ENCODE assay signal across 17 cellular contexts in the genomic region with DNA sequence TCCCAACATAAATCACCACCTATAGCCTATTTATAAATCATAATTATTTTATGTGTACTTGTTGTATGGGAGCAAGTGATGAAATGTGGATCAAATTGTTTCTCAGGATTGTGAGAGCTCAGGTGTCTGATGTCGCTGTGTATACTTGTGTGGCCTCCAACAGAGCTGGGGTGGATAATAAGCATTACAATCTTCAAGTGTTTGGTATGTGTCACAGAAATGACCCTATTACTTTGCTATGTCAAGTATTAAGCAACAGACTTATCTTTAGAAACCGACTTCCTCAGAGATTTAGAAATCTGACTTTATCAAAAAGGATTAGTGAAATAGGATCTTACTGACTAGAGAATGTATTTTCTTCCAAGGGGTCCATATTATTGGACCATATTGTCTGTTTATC.
A peak's percentile ranks its signal among the peaks of the same experiment; 100 is the strongest.
DNase-seq lines count a peak whose midpoint lies in the region; ATAC-seq, FAIRE-seq and TF ChIP-seq lines count a peak whose summit lies in the region.
"Had no signal": no experiment of that assay in that cellular context is flagged by ENCODE, and none has a peak within 500 bp of the region (broad histone marks: within the 10 kb centered on the region; RNA-seq: fewer than 3 reads in every experiment).

No MANE protein-coding gene starts in this region.

- peak; percentile 69 for ATAC-seq in lung (ENCODE audit: insufficient read depth, low FRiP score)

- peak; percentile 69 for DNase-seq in EL
- peak; percentile 72 for DNase-seq in NCI-H226
- peak; percentile 82 for DNase-seq in bronchial epithelial cell (ENCODE audit: low read depth)
- no peak for DNase-seq in lung (ENCODE audit: low spot score)
- DNase-seq in activated CD4-positive, CD25-positive, alpha-beta regulatory T cell (lab: John Stamatoyannopoulos, UW): no peak
- no peak for DNase-seq in SHP77 (lab: John Stamatoyannopoulos, UW)
- DNase-seq in esophagus squamous epithelium (lab: John Stamatoyannopoulos, UW): no peak
- DNase-seq in Caco-2: no peak
- DNase-seq: activated CD4-positive, alpha-beta memory T cell treated with anti-CD3 and anti-CD28 coated beads for 36 hours; activated naive CD4-positive, alpha-beta T cell treated with anti-CD3 and anti-CD28 coated beads, Interleukin-2, amount 50 U/mL, for 16 hours; cortex of kidney; NCI-H1436 treated with DMSO at 0.1 percent for 48 hours; ovary; stimulated activated CD4-positive, alpha-beta T cell treated with anti-CD3 and anti-CD28 coated beads, Interleukin-2, amount 100 ng/mL, for 24 hours; stimulated activated naive CD4-positive, alpha-beta T cell had no signal

- CTCF ChIA-PET in Caco-2 (lab: Charles Lee): no interaction called here

- TF ChIP-seq POLR2A in esophagus squamous epithelium (IDR thresholded peaks at IDR 0.05): no peak

- no peaks in the 10 kb centered on the region for H3K36me3 Mint-ChIP-seq in Caco-2 (ENCODE audit: insufficient read depth, unreplicated experiment)
- H3K36me3 Mint-ChIP-seq: activated CD4-positive, alpha-beta memory T cell treated with anti-CD3 and anti-CD28 coated beads for 36 hours; IgD-negative memory B cell; memory B cell had no signal

- 46 to 65% methylated on average over 2 of the region's 2 CpGs for whole genome bisulfite sequencing in lung, 2 donors
- 72% methylated on average over 2 of the region's 2 CpGs for WGBS in esophagus squamous epithelium, 2 donors

- TF ChIP-seq CTCF in bronchial epithelial cell (IDR thresholded peaks at IDR 0.05; ENCODE audit: insufficient read depth, low read length, severe bottlenecking): no peak
- no peak for TF ChIP-seq CTCF in lung (IDR thresholded peaks at IDR 0.05; ENCODE audit: control extremely low read depth, extremely low read depth)
- no peak for TF ChIP-seq CTCF in esophagus squamous epithelium (IDR thresholded peaks at IDR 0.05)
- TF ChIP-seq CTCF in Caco-2 (IDR thresholded peaks at IDR 0.05; ENCODE audit: insufficient read depth in 1 of 2, low read depth in 1 of 2, low read length in 1 of 2, severe bottlenecking in 1 of 2, unreplicated experiment in 1 of 2): no peak

- H3K27me3 Mint-ChIP-seq in Caco-2 (ENCODE audit: insufficient read depth, unreplicated experiment): peaks cover 5% of the 10 kb centered on the region
- H3K27me3 Mint-ChIP-seq: IgD-negative memory B cell, memory B cell had no signal

- POLR2A ChIA-PET in Caco-2 (lab: Charles Lee): no interaction called here

- H3K4me3 Mint-ChIP-seq in Caco-2 (ENCODE audit: unreplicated experiment): no peak overlapping the region
- H3K4me3 Mint-ChIP-seq: activated CD4-positive, alpha-beta memory T cell treated with anti-CD3 and anti-CD28 coated beads for 36 hours; IgD-negative memory B cell; memory B cell had no signal

- H3K27ac ChIP-seq in lung (ENCODE audit: low read depth in 1 of 2, low read length in 1 of 2) (no peak overlapping the region), esophagus squamous epithelium (no peak overlapping the region)
- H3K27ac ChIP-seq: ovary had no signal

- no peak for FAIRE-seq in bronchial epithelial cell (lab: Jason Lieb, UNC)

- intact Hi-C loops in esophagus squamous epithelium (cut with DNase I) (no loop called here), Caco-2 (cut with micrococcal nuclease; ENCODE audit: unreplicated experiment) (no loop called here)

- H3K27ac Mint-ChIP-seq in Caco-2 (ENCODE audit: unreplicated experiment): no peak overlapping the region
- H3K27ac Mint-ChIP-seq: activated CD4-positive, alpha-beta memory T cell treated with anti-CD3 and anti-CD28 coated beads for 36 hours; IgD-negative memory B cell; memory B cell had no signal

- no peaks in the 10 kb centered on the region for H3K9me3 Mint-ChIP-seq in Caco-2 (ENCODE audit: unreplicated experiment)
- H3K9me3 Mint-ChIP-seq: activated CD4-positive, alpha-beta memory T cell treated with anti-CD3 and anti-CD28 coated beads for 36 hours; IgD-negative memory B cell; memory B cell had no signal

- H3K4me1 Mint-ChIP-seq in Caco-2 (ENCODE audit: low read depth, unreplicated experiment): no peaks in the 10 kb centered on the region

- H3K36me3 ChIP-seq in bronchial epithelial cell (ENCODE audit: control insufficient read depth, insufficient read depth, low read length): no peaks in the 10 kb centered on the region
- no peaks in the 10 kb centered on the region for H3K36me3 ChIP-seq in lung (ENCODE audit: control insufficient read depth in 2 of 2, insufficient read depth in 2 of 2, low read length in 2 of 2)
- no peaks in the 10 kb centered on the region for H3K36me3 ChIP-seq in esophagus squamous epithelium
- H3K36me3 ChIP-seq in Caco-2 (ENCODE audit: control insufficient read depth, insufficient read depth, low read length): no peaks in the 10 kb centered on the region
- H3K36me3 ChIP-seq: ovary had no signal

- H3K9me3 ChIP-seq in lung (ENCODE audit: control insufficient read depth in 2 of 2, insufficient read depth in 1 of 2, low read length in 1 of 2): no peaks in the 10 kb centered on the region
- no peaks in the 10 kb centered on the region for H3K9me3 ChIP-seq in esophagus squamous epithelium
- H3K9me3 ChIP-seq in Caco-2: no peaks in the 10 kb centered on the region; the same call in 1 of the 2 replicates
- H3K9me3 ChIP-seq: ovary had no signal

- H3K4me3 ChIP-seq in bronchial epithelial cell (ENCODE audit: low read depth, low read length) (no peak overlapping the region), lung (no peak overlapping the region), esophagus squamous epithelium (no peak overlapping the region), Caco-2 (ENCODE audit: low read depth, low read length) (no peak overlapping the region)
- H3K4me3 ChIP-seq: ovary had no signal

- H3K27me3 ChIP-seq in bronchial epithelial cell (ENCODE audit: control insufficient read depth, insufficient read depth, low read length) (no peaks in the 10 kb centered on the region), lung (ENCODE audit: control insufficient read depth, insufficient read depth) (no peaks in the 10 kb centered on the region), esophagus squamous epithelium (no peaks in the 10 kb centered on the region), Caco-2 (replicated peaks; ENCODE audit: control insufficient read depth, insufficient read depth, low read length) (no peaks in the 10 kb centered on the region)
- H3K27me3 ChIP-seq: ovary had no signal

- H3K4me1 ChIP-seq in lung (ENCODE audit: control insufficient read depth in 2 of 2, insufficient read depth in 2 of 2, low read length in 2 of 2) (peaks cover 2% of the 10 kb centered on the region in 2 donors), esophagus squamous epithelium (no peaks in the 10 kb centered on the region), Caco-2 (no peaks in the 10 kb centered on the region)

- no TSS peak for BruUV-seq in Caco-2 (replicated peaks; lab: Mats Ljungman, UMichigan)

Comparison
In these comparisons a context has a peak if more than half of its experiments do, and no peak if none do; other contexts are left out.
1. DNase-seq: peak in EL (single experiment), NCI-H226 (single experiment) and bronchial epithelial cell (single experiment); none in lung (single experiment), activated CD4-positive, CD25-positive, alpha-beta regulatory T cell (0 of 4), SHP77 (0 of 2), esophagus squamous epithelium (single experiment) and Caco-2 (0 of 2).